In the genomic region with DNA sequence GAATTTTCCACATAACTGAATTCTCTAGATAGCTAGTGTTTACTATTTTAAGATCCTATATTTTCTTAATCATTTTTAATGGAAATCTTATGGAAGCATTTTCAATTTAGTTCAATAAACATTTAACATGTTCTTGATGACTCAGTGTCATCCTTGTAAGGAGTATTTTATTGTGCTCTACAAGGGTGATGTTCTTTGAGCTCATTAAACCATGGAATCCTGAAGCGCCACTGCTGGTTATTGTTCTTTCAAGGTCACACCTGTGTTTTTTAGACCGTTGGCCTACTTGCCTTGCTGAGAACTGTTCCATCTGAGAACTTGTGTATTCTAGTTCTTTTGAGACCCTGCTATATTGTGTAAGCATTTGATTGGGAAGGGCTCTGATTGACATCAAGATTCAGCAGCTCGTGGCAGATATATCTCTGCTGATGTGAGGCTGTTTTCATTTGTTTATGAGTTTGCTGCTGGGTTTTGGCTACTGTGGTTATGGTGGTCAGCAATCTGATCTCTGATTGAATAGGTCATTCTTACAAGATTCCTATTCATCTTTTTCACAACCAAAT, we compare ENCODE assay signal across 1 cellular context.
TF ChIP-seq lines count a peak whose summit lies in the region.

No MANE protein-coding gene starts in this region.

TF ChIP-seq in H1, 55 proteins besides CTCF, POLR2A, EP300 and RAD21 (continued from another document):
- TF ChIP-seq, protein P1, sequence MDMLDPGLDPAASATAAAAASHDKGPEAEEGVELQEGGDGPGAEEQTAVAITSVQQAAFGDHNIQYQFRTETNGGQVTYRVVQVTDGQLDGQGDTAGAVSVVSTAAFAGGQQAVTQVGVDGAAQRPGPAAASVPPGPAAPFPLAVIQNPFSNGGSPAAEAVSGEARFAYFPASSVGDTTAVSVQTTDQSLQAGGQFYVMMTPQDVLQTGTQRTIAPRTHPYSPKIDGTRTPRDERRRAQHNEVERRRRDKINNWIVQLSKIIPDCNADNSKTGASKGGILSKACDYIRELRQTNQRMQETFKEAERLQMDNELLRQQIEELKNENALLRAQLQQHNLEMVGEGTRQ (IDR thresholded peaks at IDR 0.05; ENCODE audit: low read length), result no peak
- TF ChIP-seq RBBP5 (IDR thresholded peaks at IDR 0.05; ENCODE audit: borderline replicate concordance, low read depth, low read length), result no peak
